ENCODE assay signal across 14 cellular contexts in genomic region chr17:82613283-82614094, GRCh38. TPM values are rescaled to one million over a fixed set of nuclear protein-coding genes. Genes with fewer than 3 reads are reported as not detected.
DNase-seq lines count a peak whose midpoint lies in the region; ATAC-seq and TF ChIP-seq lines count a peak whose summit lies in the region.
"Had no signal": no experiment of that assay in that cellular context is flagged by ENCODE, and none has a peak within 500 bp of the region (broad histone marks: within the 10 kb centered on the region; RNA-seq: fewer than 3 reads in every experiment).

No MANE protein-coding gene starts in this region.

- no peak overlapping the region for H3K9ac ChIP-seq in PC-3 (ENCODE audit: low read length)
- H3K9ac ChIP-seq in parathyroid adenoma, result no peak overlapping the region
- H3K9ac ChIP-seq: KMS-11 had no signal

- H3K4me3 ChIP-seq in PC-3 (ENCODE audit: low read length) (no peak overlapping the region), parathyroid adenoma (ENCODE audit: low read depth, low read length) (peak overlapping the region; percentile 16), testis (no peak overlapping the region)
- H3K4me3 ChIP-seq: tibial nerve had no signal

- H3K27me3 ChIP-seq in PC-3 (ENCODE audit: low read length) (no peaks in the 10 kb centered on the region), parathyroid adenoma (ENCODE audit: control insufficient read depth, insufficient read depth, low read length) (no peaks in the 10 kb centered on the region), testis (no peaks in the 10 kb centered on the region)
- H3K27me3 ChIP-seq: tibial nerve had no signal

- POLR2A ChIA-PET in PC-3 (lab: Charles Lee; ENCODE audit: unreplicated experiment), result no interaction called here

- no peaks in the 10 kb centered on the region for H3K9me2 ChIP-seq in PC-3 (replicated peaks; ENCODE audit: low read length)

- TF ChIP-seq POLR2A in testis (IDR thresholded peaks at IDR 0.05), result no peak

- H3K4me1 ChIP-seq in PC-3 (ENCODE audit: insufficient read depth, low read length) (no peaks in the 10 kb centered on the region), parathyroid adenoma (peaks cover 6% of the 10 kb centered on the region), testis (no peaks in the 10 kb centered on the region)
- H3K4me1 ChIP-seq: tibial nerve had no signal

- no peaks in the 10 kb centered on the region for H4K20me1 ChIP-seq in PC-3 (ENCODE audit: low read length)

- no peaks in the 10 kb centered on the region for H3K79me2 ChIP-seq in PC-3 (ENCODE audit: low read length)
- H3K79me2 ChIP-seq in parathyroid adenoma, result no peaks in the 10 kb centered on the region

- CTCF ChIA-PET in PC-3 (lab: Charles Lee), result no interaction called here

- H3K27ac ChIP-seq in PC-3 (ENCODE audit: low read length) (no peak overlapping the region), parathyroid adenoma (no peak overlapping the region), testis (no peak overlapping the region)
- H3K27ac ChIP-seq: KMS-11 had no signal

- H2AFZ ChIP-seq in PC-3 (ENCODE audit: low read length), result no peak overlapping the region
- H2AFZ ChIP-seq in parathyroid adenoma, result no peak overlapping the region

- no TSS peak for BruUV-seq in PC-3 (replicated peaks; lab: Mats Ljungman, UMichigan)

- DNase-seq in DMS53 (lab: John Stamatoyannopoulos, UW), result peak; percentile 37
- no peak for DNase-seq in DMS53 treated with DMSO at 0.1 percent for 48 hours (lab: John Stamatoyannopoulos, UW; ENCODE audit: unreplicated experiment)
- DNase-seq in PC-3, result no peak
- peak; percentile 61 for DNase-seq in Right ventricle myocardium superior
- DNase-seq in iPS-NIHi11 (ENCODE audit: low spot score), result no peak
- DNase-seq in COR-L47 (lab: John Stamatoyannopoulos, UW), result no peak
- DNase-seq in testis, result no peak
- DNase-seq: 8988T, amniotic stem cell, NCI-H774, T-helper 1 cell had no signal

- no peak overlapping the region for H3K4me2 ChIP-seq in PC-3 (ENCODE audit: low read length)
- peak overlapping the region; percentile 30 for H3K4me2 ChIP-seq in parathyroid adenoma (ENCODE audit: low read length)
- H3K4me2 ChIP-seq: KMS-11 had no signal

- ATAC-seq in PC-3 (peak; percentile 54), Right ventricle myocardium superior (ENCODE audit: poor library complexity) (peak; percentile 83)

- WGBS in testis, 2 donors, result 85 to 94% methylated on average over 30 to 37 of the region's 37 CpGs

- H3F3A ChIP-seq in PC-3 (ENCODE audit: low read length, unreplicated experiment), result peaks cover 5% of the 10 kb centered on the region

- H3K9me3 ChIP-seq in PC-3 (ENCODE audit: low read length), result no peaks in the 10 kb centered on the region
- H3K9me3 ChIP-seq in parathyroid adenoma (ENCODE audit: control insufficient read depth, low read length), result no peaks in the 10 kb centered on the region
- no peaks in the 10 kb centered on the region for H3K9me3 ChIP-seq in testis
- H3K9me3 ChIP-seq: tibial nerve had no signal

- intact Hi-C loops in PC-3 (cut with micrococcal nuclease), result no loop called here
- intact Hi-C loops in Right ventricle myocardium superior (cut with DNase I), result no loop called here
- intact Hi-C loops in testis (cut with DNase I; ENCODE audit: low total_unique reads), result no loop called here

- no peak for TF ChIP-seq CTCF in PC-3 (conservative IDR thresholded peaks at IDR 0.05; ENCODE audit: low read depth, low read length)
- TF ChIP-seq CTCF in parathyroid adenoma (IDR thresholded peaks at IDR 0.05), result no peak
- TF ChIP-seq CTCF in testis (IDR thresholded peaks at IDR 0.05), result no peak

- H3K36me3 ChIP-seq in PC-3 (ENCODE audit: low read depth, low read length) (peaks cover 34% of the 10 kb centered on the region), parathyroid adenoma (ENCODE audit: control insufficient read depth, insufficient read depth, low read length) (no peaks in the 10 kb centered on the region), testis (ENCODE audit: low read depth, missing control alignments) (no peaks in the 10 kb centered on the region)

RNA-seq across cellular contexts. Expression of gene WDR45B, which starts 34.8 kb away (rescaled TPM):
- total RNA-seq in PC-3 (2014; rRNA removed), result 101 and 110 TPM in 2 replicates
- 34.3 TPM for total RNA-seq in Right ventricle myocardium superior
- 100 to 1,000 TPM; 163 to 165 TPM for total RNA-seq in testis
- 142 TPM for polyA plus RNA-seq in testis (ENCODE audit: insufficient read depth, low read depth, low replicate concordance)

Comparison
In these comparisons a context has a peak if more than half of its experiments do, and no peak if none do; other contexts are left out.
1. DNase-seq: peak in DMS53 (single experiment) and Right ventricle myocardium superior (single experiment); none in DMS53 treated with DMSO at 0.1 percent for 48 hours (single experiment), PC-3 (single experiment), iPS-NIHi11 (single experiment), COR-L47 (single experiment) and testis (single experiment).